Comparison of ENCODE assay signal across 14 cellular contexts in the genomic region with DNA sequence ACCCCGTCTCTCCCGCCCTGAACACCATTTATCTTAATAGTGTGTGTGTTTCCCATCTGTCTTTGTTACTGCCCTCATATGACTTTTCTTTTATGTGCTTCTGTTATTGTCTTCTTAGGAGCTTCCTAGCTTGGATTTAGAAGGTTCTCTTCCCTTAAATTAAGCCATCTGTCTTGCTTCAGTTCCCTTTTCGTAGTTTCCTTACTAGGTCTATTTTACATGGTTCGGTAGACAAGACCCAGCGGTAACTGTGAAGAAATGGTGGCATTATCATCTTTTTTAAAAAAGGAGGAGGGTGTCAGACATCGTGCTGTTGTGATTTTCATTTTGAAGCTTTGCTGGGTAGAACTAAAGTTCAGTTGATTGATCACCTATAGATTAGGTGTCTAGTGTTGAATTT. TPM values are rescaled to one million over a fixed set of nuclear protein-coding genes. Genes with fewer than 3 reads are reported as not detected.
DNase-seq lines count a peak whose midpoint lies in the region; ATAC-seq and TF ChIP-seq lines count a peak whose summit lies in the region.
"Had no signal": no experiment of that assay in that cellular context is flagged by ENCODE, and none has a peak within 500 bp of the region (broad histone marks: within the 10 kb centered on the region; RNA-seq: fewer than 3 reads in every experiment).

No MANE protein-coding gene starts in this region.

- no peak for ATAC-seq in activated naive CD4-positive, alpha-beta T cell treated with anti-CD3 and anti-CD28 coated beads, Interleukin-2, amount 50 U/mL, for 72 hours
- ATAC-seq: left lobe of liver had no signal

- peaks cover 45 to 100% (median 88%) of the 10 kb centered on the region in 6 donors for H3K4me1 ChIP-seq in spleen

- 41 to 54% (median 50%) methylated on average over 6 of the region's 6 CpGs for WGBS in spleen, 5 donors

- no peak for DNase-seq in activated naive CD4-positive, alpha-beta T cell treated with anti-CD3 and anti-CD28 coated beads, Interleukin-2, amount 50 U/mL, for 16 hours
- DNase-seq in MV-4-11 (lab: John Stamatoyannopoulos, UW), result peak; percentile 85
- DNase-seq in activated naive CD4-positive, alpha-beta T cell treated with anti-CD3 and anti-CD28 coated beads, Interleukin-2, amount 50 U/mL, for 72 hours (ENCODE audit: low spot score in 2 of 2), result no peak
- no peak for DNase-seq in spleen
- no peak for DNase-seq in NCI-H1694 (lab: John Stamatoyannopoulos, UW)
- DNase-seq in NCI-H446 (lab: John Stamatoyannopoulos, UW), result no peak
- no peak for DNase-seq in GM03348 (ENCODE audit: low spot score)
- DNase-seq: brain microvascular endothelial cell; NCI-H1105 treated with DMSO at 0.1 percent for 48 hours; NCI-H524 treated with DMSO at 0.1 percent for 48 hours; stimulated activated CD4-positive, alpha-beta T cell treated with anti-CD3 and anti-CD28 coated beads, Interleukin-15, amount 100 ng/mL, for 24 hours; SW 1271 had no signal

- no peak for TF ChIP-seq CTCF in spleen (IDR thresholded peaks at IDR 0.05 in 8 of 11, conservative IDR thresholded peaks at IDR 0.05 in 3 of 11)

- H3K27ac Mint-ChIP-seq in activated naive CD4-positive, alpha-beta T cell treated with anti-CD3 and anti-CD28 coated beads, Interleukin-2, amount 50 U/mL, for 24 hours, result peak overlapping the region; percentile 93
- peak overlapping the region; percentile 94 to 99 for H3K27ac Mint-ChIP-seq in activated naive CD4-positive, alpha-beta T cell treated with anti-CD3 and anti-CD28 coated beads, Interleukin-2, amount 50 U/mL, for 72 hours

- H3K4me1 Mint-ChIP-seq in activated naive CD4-positive, alpha-beta T cell treated with anti-CD3 and anti-CD28 coated beads, Interleukin-2, amount 50 U/mL, for 24 hours, result peaks cover 97% of the 10 kb centered on the region

- peaks cover 24% of the 10 kb centered on the region for H3K36me3 Mint-ChIP-seq in activated naive CD4-positive, alpha-beta T cell treated with anti-CD3 and anti-CD28 coated beads, Interleukin-2, amount 50 U/mL, for 24 hours
- peaks cover 37 to 77% of the 10 kb centered on the region in 2 donors for H3K36me3 Mint-ChIP-seq in activated naive CD4-positive, alpha-beta T cell treated with anti-CD3 and anti-CD28 coated beads, Interleukin-2, amount 50 U/mL, for 72 hours

- intact Hi-C loops in spleen (cut with DNase I; ENCODE audit: low total_unique reads), result no loop called here

- H3K27me3 Mint-ChIP-seq in activated naive CD4-positive, alpha-beta T cell treated with anti-CD3 and anti-CD28 coated beads, Interleukin-2, amount 50 U/mL, for 24 hours, result no peaks in the 10 kb centered on the region

- TF ChIP-seq POLR2A in spleen (IDR thresholded peaks at IDR 0.05), result no peak

- no peaks in the 10 kb centered on the region for H3K27me3 ChIP-seq in spleen (replicated peaks in 1 of 7)
- H3K27me3 ChIP-seq: brain microvascular endothelial cell had no signal

- H3K27ac ChIP-seq in spleen, result peak overlapping the region; percentile 65 to 85 (median 74)
- H3K27ac ChIP-seq: brain microvascular endothelial cell had no signal

- H3K9me3 ChIP-seq in spleen, result no peaks in the 10 kb centered on the region

- peak overlapping the region; percentile 72 for H3K4me3 Mint-ChIP-seq in activated naive CD4-positive, alpha-beta T cell treated with anti-CD3 and anti-CD28 coated beads, Interleukin-2, amount 50 U/mL, for 24 hours

- H3K9me3 Mint-ChIP-seq in activated naive CD4-positive, alpha-beta T cell treated with anti-CD3 and anti-CD28 coated beads, Interleukin-2, amount 50 U/mL, for 24 hours, result no peaks in the 10 kb centered on the region
- H3K9me3 Mint-ChIP-seq in activated naive CD4-positive, alpha-beta T cell treated with anti-CD3 and anti-CD28 coated beads, Interleukin-2, amount 50 U/mL, for 72 hours, result peaks cover 0 to 6% of the 10 kb centered on the region in 2 donors

- peaks cover 0 to 24% (median 0%) of the 10 kb centered on the region in 6 donors for H3K36me3 ChIP-seq in spleen
- H3K36me3 ChIP-seq: brain microvascular endothelial cell had no signal

- H3K4me3 ChIP-seq in spleen, result peak overlapping the region in 2 of 8 donors; percentile 8 to 39

RNA-seq across cellular contexts. Expression of a gene that starts 10.3 kb away (rescaled TPM):
- 10 to 100 TPM; 89.3 to 98.5 TPM for total RNA-seq in activated naive CD4-positive, alpha-beta T cell treated with anti-CD3 and anti-CD28 coated beads, Interleukin-2, amount 50 U/mL, for 72 hours
- total RNA-seq in spleen, result 100 to 1,000 TPM in 2 of 7 donors, 10 to 100 TPM in 5; 50.3 to 106 (median 82.9) TPM
- polyA plus RNA-seq in spleen, result 10 to 100 TPM; 21.5 to 32.1 (median 30.0) TPM
